Comparison of ENCODE assay signal across 32 cellular contexts in the genomic region with DNA sequence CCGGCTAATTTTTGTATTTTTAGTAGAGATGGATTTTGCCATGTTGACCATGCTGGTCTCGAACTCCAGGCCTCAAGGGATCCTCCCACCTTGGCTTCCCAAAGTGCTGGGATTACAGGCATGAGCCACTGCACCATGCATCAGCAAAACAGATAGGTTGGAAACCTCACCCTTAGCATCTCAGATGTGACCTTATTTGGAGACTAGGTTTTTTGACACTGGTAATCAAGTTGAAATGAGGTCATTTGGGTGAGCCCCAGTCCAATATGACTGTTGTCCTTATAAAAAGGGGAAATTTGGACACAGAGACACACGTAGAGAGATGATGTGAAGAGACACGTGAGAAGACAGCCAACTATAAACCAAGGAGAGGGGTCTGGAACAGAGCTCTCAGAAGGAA.
"Had no signal": no experiment of that assay in that cellular context is flagged by ENCODE, and none has a peak within 500 bp of the region (broad histone marks: within the 10 kb centered on the region; RNA-seq: fewer than 3 reads in every experiment).

No MANE protein-coding gene starts in this region.

- H3K4me1 ChIP-seq: esophagus muscularis mucosa, gastroesophageal sphincter had no signal

- H3K4me1 Mint-ChIP-seq: activated B cell treated with CpG ODN at 0.5 μM for 24 hours; activated T-helper 17 cell treated with anti-CD3 and anti-CD28 coated beads, Interleukin-2, amount 50 U/mL, for 72 hours; T-cell had no signal

- H3K27ac ChIP-seq: esophagus muscularis mucosa, gastroesophageal sphincter, WERI-Rb-1 had no signal

- H3K9me3 Mint-ChIP-seq: activated T-helper 17 cell treated with anti-CD3 and anti-CD28 coated beads, Interleukin-2, amount 50 U/mL, for 72 hours; effector memory CD8-positive, alpha-beta T cell; T-helper 1 cell treated with Interleukin-12 subunit alpha and Interleukin-12 subunit beta and Interleukin-4 antibody, amounts not matched to agents 30 μg/mL and 1 μg/mL, for 36 hours; T-helper 2 cell treated with Interferon-gamma antibody and Interleukin-4, amounts not matched to agents 5 μg/mL and 100 μg/mL, for 36 hours had no signal

- H3K27me3 Mint-ChIP-seq: activated B cell treated with CpG ODN at 0.5 μM for 24 hours; activated CD8-positive, alpha-beta T cell treated with anti-CD3 and anti-CD28 coated beads for 36 hours; activated naive CD8-positive, alpha-beta T cell; activated T-helper 17 cell treated with anti-CD3 and anti-CD28 coated beads, Interleukin-2, amount 50 U/mL, for 72 hours; effector memory CD8-positive, alpha-beta T cell; T-cell had no signal

- DNase-seq: activated B cell treated with CpG ODN at 0.5 μM for 24 hours; activated CD4-positive, alpha-beta T cell treated with anti-CD3 and anti-CD28 coated beads for 48 hours; activated CD4-positive, alpha-beta T cell treated with anti-CD3 and anti-CD28 coated beads, Interleukin-2, amount 50 U/mL, for 1 hour; activated CD4-positive, alpha-beta T cell treated with anti-CD3 and anti-CD28 coated beads, Interleukin-2, amount 50 U/mL, for 48 hours; activated CD8-positive, alpha-beta memory T cell treated with anti-CD3 and anti-CD28 coated beads for 24 hours; activated CD8-positive, alpha-beta T cell treated with anti-CD3 and anti-CD28 coated beads for 36 hours; activated effector memory CD4-positive, alpha-beta T cell treated with Interleukin-2 at 50 U/mL for 16 hours; activated gamma-delta T cell treated with Interleukin-2 at 50 U/mL for 16 hours; activated naive CD4-positive, alpha-beta T cell treated with anti-CD3 and anti-CD28 coated beads, Interleukin-2, amount 50 U/mL, for 16 hours; activated naive CD4-positive, alpha-beta T cell treated with Interleukin-2 at 50 U/mL for 16 hours; activated T-cell treated with anti-CD3 and anti-CD28 coated beads, Interleukin-2, amount 50 U/mL, for 4 hours; amniotic stem cell; anterior cingulate cortex; caudate nucleus; cortex of kidney; dermis blood vessel endothelial cell; effector CD4-positive, alpha-beta T cell; effector memory CD8-positive, alpha-beta T cell; erythroblast; foreskin melanocyte; T-cell; T1000; WERI-Rb-1 had no signal

- H3K4me3 Mint-ChIP-seq: activated B cell treated with CpG ODN at 0.5 μM for 24 hours; activated CD8-positive, alpha-beta T cell treated with anti-CD3 and anti-CD28 coated beads for 36 hours; activated naive CD8-positive, alpha-beta T cell; activated T-cell treated with anti-CD3 and anti-CD28 coated beads, Interleukin-2, amount 50 U/mL, for 4 hours; activated T-helper 17 cell treated with anti-CD3 and anti-CD28 coated beads, Interleukin-2, amount 50 U/mL, for 72 hours; effector memory CD8-positive, alpha-beta T cell; T-cell; T-helper 1 cell treated with Interleukin-12 subunit alpha and Interleukin-12 subunit beta and Interleukin-4 antibody, amounts not matched to agents 30 μg/mL and 1 μg/mL, for 36 hours; T-helper 2 cell treated with Interferon-gamma antibody and Interleukin-4, amounts not matched to agents 5 μg/mL and 100 μg/mL, for 36 hours had no signal

- H3K4me3 ChIP-seq: esophagus muscularis mucosa, gastroesophageal sphincter had no signal

- FAIRE-seq: astrocyte, colon had no signal

- H3K27ac Mint-ChIP-seq: activated B cell treated with CpG ODN at 0.5 μM for 24 hours; activated CD8-positive, alpha-beta T cell treated with anti-CD3 and anti-CD28 coated beads for 36 hours; activated naive CD8-positive, alpha-beta T cell; activated T-helper 17 cell treated with anti-CD3 and anti-CD28 coated beads, Interleukin-2, amount 50 U/mL, for 72 hours; effector memory CD8-positive, alpha-beta T cell; T-cell; T-helper 1 cell treated with Interleukin-12 subunit alpha and Interleukin-12 subunit beta and Interleukin-4 antibody, amounts not matched to agents 30 μg/mL and 1 μg/mL, for 36 hours; T-helper 2 cell treated with Interferon-gamma antibody and Interleukin-4, amounts not matched to agents 5 μg/mL and 100 μg/mL, for 36 hours had no signal

- H3K27me3 ChIP-seq: esophagus muscularis mucosa, gastroesophageal sphincter had no signal

- ATAC-seq: activated CD4-positive, CD25-positive, alpha-beta regulatory T cell treated with anti-CD3 and anti-CD28 coated beads, Interleukin-2, amount 50 U/mL, for 24 hours; activated CD8-positive, alpha-beta T cell treated with anti-CD3 and anti-CD28 coated beads for 36 hours; activated T-cell treated with anti-CD3 and anti-CD28 coated beads, Interleukin-2, amount 50 U/mL, for 4 hours; activated T-helper 17 cell treated with anti-CD3 and anti-CD28 coated beads, Interleukin-2, amount 50 U/mL, for 72 hours; effector memory CD8-positive, alpha-beta T cell; gastroesophageal sphincter; T-cell had no signal
